15 cellular contexts compared by ENCODE assay signal in genomic region chr12:47017901-47018479, GRCh38.
DNase-seq lines count a peak whose midpoint lies in the region; ATAC-seq and TF ChIP-seq lines count a peak whose summit lies in the region.
"Had no signal": no experiment of that assay in that cellular context is flagged by ENCODE, and none has a peak within 500 bp of the region (broad histone marks: within the 10 kb centered on the region; RNA-seq: fewer than 3 reads in every experiment).

No MANE protein-coding gene starts in this region.

- H3K27ac ChIP-seq in brain microvascular endothelial cell = no peak overlapping the region
- no peak overlapping the region for H3K27ac ChIP-seq in mesendoderm (ENCODE audit: low read depth, low read length)
- H3K27ac ChIP-seq in mesenchymal stem cell (ENCODE audit: low read length, poor library complexity, severe bottlenecking) = no peak overlapping the region
- no peak overlapping the region for H3K27ac ChIP-seq in dorsolateral prefrontal cortex
- H3K27ac ChIP-seq: coronary artery, esophagus muscularis mucosa had no signal

- H3K79me1 ChIP-seq in mesendoderm (ENCODE audit: low read length) = no peaks in the 10 kb centered on the region
- no peaks in the 10 kb centered on the region for H3K79me1 ChIP-seq in mesenchymal stem cell (replicated peaks; ENCODE audit: low read length, poor library complexity, severe bottlenecking)

- H3K4me3 ChIP-seq in brain microvascular endothelial cell (ENCODE audit: low read depth, low read length) = no peak overlapping the region
- H3K4me3 ChIP-seq in mesendoderm (ENCODE audit: low read length) = no peak overlapping the region
- H3K4me3 ChIP-seq in mesenchymal stem cell (ENCODE audit: insufficient read depth in 1 of 2, low read depth in 1 of 2, low read length in 2 of 2) = no peak overlapping the region
- no peak overlapping the region for H3K4me3 ChIP-seq in dorsolateral prefrontal cortex
- H3K4me3 ChIP-seq: coronary artery, esophagus muscularis mucosa had no signal

- TF ChIP-seq CTCF in brain microvascular endothelial cell (IDR thresholded peaks at IDR 0.05; ENCODE audit: low read depth, low read length, missing control alignments) (no peak), dorsolateral prefrontal cortex (IDR thresholded peaks at IDR 0.05 in 54 of 56, conservative IDR thresholded peaks at IDR 0.05 in 2 of 56; ENCODE audit: low read depth in 1 of 56, partially characterized antibody in 56 of 56) (no peak)

- no peak overlapping the region for H2BK12ac ChIP-seq in mesenchymal stem cell (ENCODE audit: low read length in 2 of 2)

- no peak overlapping the region for H2AFZ ChIP-seq in mesenchymal stem cell (ENCODE audit: low read depth, low read length)

- H2AK5ac ChIP-seq in mesendoderm (ENCODE audit: low read length) (no peak overlapping the region), mesenchymal stem cell (ENCODE audit: low read length, severe bottlenecking) (no peak overlapping the region)

- intact Hi-C loops in dorsolateral prefrontal cortex (cut with DNase I) = no loop called here

- H3K36me3 ChIP-seq in brain microvascular endothelial cell (replicated peaks) (no peaks in the 10 kb centered on the region), mesendoderm (ENCODE audit: control insufficient read depth, insufficient read depth, low read length) (no peaks in the 10 kb centered on the region), mesenchymal stem cell (ENCODE audit: control insufficient read depth in 1 of 2, insufficient read depth in 2 of 2, low read depth in 1 of 2, low read length in 2 of 2) (no peaks in the 10 kb centered on the region)
- H3K36me3 ChIP-seq: esophagus muscularis mucosa had no signal

- H3K4me1 ChIP-seq in mesendoderm (ENCODE audit: control insufficient read depth, low read depth, low read length) = no peaks in the 10 kb centered on the region
- no peaks in the 10 kb centered on the region for H3K4me1 ChIP-seq in mesenchymal stem cell (ENCODE audit: control insufficient read depth, insufficient read depth, low read depth, low read length)
- H3K4me1 ChIP-seq: esophagus muscularis mucosa had no signal

- no peak overlapping the region for H4K91ac ChIP-seq in mesenchymal stem cell (ENCODE audit: low read length)

- no peak overlapping the region for H3K14ac ChIP-seq in mesenchymal stem cell (ENCODE audit: low read length in 2 of 2)

- H2BK5ac ChIP-seq in mesendoderm (ENCODE audit: low read length) (no peak overlapping the region), mesenchymal stem cell (ENCODE audit: low read depth, low read length, poor library complexity, severe bottlenecking) (no peak overlapping the region)

- in situ Hi-C loops in brain microvascular endothelial cell (cut with HindIII; ENCODE audit: low pct_ligation_motif_present, low sequenced_read_pairs) = no loop called here

- H3K18ac ChIP-seq in mesendoderm (ENCODE audit: low read length) = no peak overlapping the region
- peak overlapping the region in 1 of 2 experiments; percentile 66 for H3K18ac ChIP-seq in mesenchymal stem cell (ENCODE audit: low read depth in 1 of 2, low read length in 2 of 2)

- no peaks in the 10 kb centered on the region for H3K79me2 ChIP-seq in mesendoderm (ENCODE audit: control insufficient read depth, insufficient read depth, low read length)

- no CpG with 5 or more reads among the region's 2 CpGs for WGBS in mesendoderm (ENCODE audit: extremely low coverage, insufficient coverage, low lambda C conversion rate)
- WGBS in mesenchymal stem cell = 91% methylated on average over 2 of the region's 2 CpGs

- H3K23ac ChIP-seq in mesendoderm (ENCODE audit: low read length) (no peak overlapping the region), mesenchymal stem cell (ENCODE audit: low read length in 2 of 2) (no peak overlapping the region)

- DNase-seq in EH (ENCODE audit: low read depth) (peak; percentile 71), LoVo (ENCODE audit: low spot score) (peak; percentile 66), brain microvascular endothelial cell (peak; percentile 9), mesendoderm (peak; percentile 56), iPS-NIHi11 (ENCODE audit: low spot score) (no peak), mesenchymal stem cell (no peak), dorsolateral prefrontal cortex (no peak)
- DNase-seq: activated CD4-positive, alpha-beta memory T cell treated with anti-CD3 and anti-CD28 coated beads, Interleukin-2, amount 10 ng/mL, durations not matched to agents 7 days and 5 days; amygdala; Kasumi-1; left ventricle myocardium superior; NCI-H446 had no signal

- no peak overlapping the region for H4K5ac ChIP-seq in mesendoderm (ENCODE audit: low read length)

- H3K27me3 ChIP-seq in brain microvascular endothelial cell (replicated peaks) = no peaks in the 10 kb centered on the region
- H3K27me3 ChIP-seq in mesendoderm (ENCODE audit: insufficient read depth, low read length, poor library complexity) = no peaks in the 10 kb centered on the region
- no peaks in the 10 kb centered on the region for H3K27me3 ChIP-seq in mesenchymal stem cell (ENCODE audit: control insufficient read depth in 1 of 2, insufficient read depth in 1 of 2, low read length in 2 of 2)
- H3K27me3 ChIP-seq in dorsolateral prefrontal cortex = no peaks in the 10 kb centered on the region
- H3K27me3 ChIP-seq: esophagus muscularis mucosa had no signal

- H3K4me2 ChIP-seq in mesendoderm (ENCODE audit: low read length) = no peak overlapping the region
- H3K4me2 ChIP-seq in mesenchymal stem cell (ENCODE audit: low read length, poor library complexity, severe bottlenecking) = no peak overlapping the region

- H3K4ac ChIP-seq in mesendoderm (ENCODE audit: low read depth, low read length) (no peak overlapping the region), mesenchymal stem cell (ENCODE audit: low read depth in 1 of 2, low read length in 2 of 2) (peak overlapping the region in 1 of 2 experiments; percentile 50)

- H2BK15ac ChIP-seq in mesendoderm (replicated peaks; ENCODE audit: low read depth) (no peak overlapping the region), mesenchymal stem cell (ENCODE audit: low read depth, poor library complexity, severe bottlenecking) (no peak overlapping the region)

- H3K9me3 ChIP-seq in mesenchymal stem cell (ENCODE audit: control insufficient read depth, low read length) = no peaks in the 10 kb centered on the region
- H3K9me3 ChIP-seq: esophagus muscularis mucosa had no signal

- ATAC-seq in GM21786 (IDR thresholded peaks at IDR 0.05; ENCODE audit: unreplicated experiment) = no peak
- ATAC-seq: left ventricle myocardium superior had no signal

- H4K8ac ChIP-seq in mesendoderm (ENCODE audit: low read depth, low read length) (no peak overlapping the region), mesenchymal stem cell (ENCODE audit: low read length) (no peak overlapping the region)

- no peak overlapping the region for H3K56ac ChIP-seq in mesendoderm (ENCODE audit: low read length)

- H2BK120ac ChIP-seq in mesendoderm (ENCODE audit: low read depth, low read length) = no peak overlapping the region
- no peak overlapping the region for H2BK120ac ChIP-seq in mesenchymal stem cell (ENCODE audit: low read depth, low read length)

- H3K9ac ChIP-seq in mesendoderm (ENCODE audit: low read length) (no peak overlapping the region), mesenchymal stem cell (ENCODE audit: low read length) (no peak overlapping the region)

Comparison
In these comparisons a context has a peak if more than half of its experiments do, and no peak if none do; other contexts are left out.
1. DNase-seq: peak in EH (single experiment), LoVo (single experiment), brain microvascular endothelial cell (single experiment) and mesendoderm (single experiment); none in iPS-NIHi11 (single experiment), mesenchymal stem cell (single experiment) and dorsolateral prefrontal cortex (0 of 10).